Comparison of ENCODE assay signal across 8 cellular contexts in the genomic region with DNA sequence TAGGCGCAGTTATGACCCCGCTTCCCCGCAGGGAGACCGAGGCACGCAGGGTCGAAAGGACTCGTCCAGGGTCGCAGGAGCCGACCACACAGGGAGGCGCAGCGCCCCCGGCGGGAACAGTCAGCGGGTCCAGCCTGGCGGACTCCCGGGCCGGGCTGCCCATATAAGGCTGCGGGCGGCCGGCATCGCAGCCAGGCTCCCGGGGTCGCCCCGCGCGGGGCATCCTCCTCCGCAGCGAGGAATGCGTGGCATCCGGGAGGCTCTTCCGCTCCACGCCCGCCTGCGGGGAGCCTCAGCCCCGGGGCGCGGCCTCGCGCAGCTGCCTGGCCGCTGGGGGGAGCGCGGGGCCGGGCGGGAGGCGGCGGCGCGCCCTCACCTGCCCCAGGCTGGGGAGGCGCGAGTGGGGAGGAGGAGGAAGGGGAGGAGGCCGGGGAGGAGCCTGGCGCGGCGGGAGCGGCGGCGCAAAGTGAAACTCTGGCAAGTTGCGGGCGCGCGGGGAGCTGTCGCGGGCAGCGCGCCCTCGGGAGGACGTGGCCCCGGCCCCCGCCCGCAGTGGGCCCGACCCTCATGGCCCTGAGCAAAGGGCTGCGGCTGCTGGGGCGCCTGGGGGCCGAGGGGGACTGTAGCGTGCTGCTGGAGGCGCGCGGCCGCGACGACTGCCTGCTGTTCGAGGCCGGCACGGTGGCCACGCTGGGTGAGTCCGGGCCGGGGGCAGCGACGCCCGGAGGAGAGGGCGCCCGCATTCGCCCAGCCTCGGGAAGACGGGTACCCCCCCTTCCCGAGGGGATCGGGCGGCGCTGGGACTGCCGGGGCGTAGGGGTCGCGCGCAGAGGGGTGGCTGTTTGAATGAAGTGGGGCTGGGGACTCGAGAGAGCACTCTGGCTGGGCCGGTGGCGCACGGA. TPM values are rescaled to one million over a fixed set of nuclear protein-coding genes. Genes with fewer than 3 reads are reported as not detected.
A peak's percentile ranks its signal among the peaks of the same experiment; 100 is the strongest.
DNase-seq lines count a peak whose midpoint lies in the region; ATAC-seq, FAIRE-seq and TF ChIP-seq lines count a peak whose summit lies in the region.

A gene with protein sequence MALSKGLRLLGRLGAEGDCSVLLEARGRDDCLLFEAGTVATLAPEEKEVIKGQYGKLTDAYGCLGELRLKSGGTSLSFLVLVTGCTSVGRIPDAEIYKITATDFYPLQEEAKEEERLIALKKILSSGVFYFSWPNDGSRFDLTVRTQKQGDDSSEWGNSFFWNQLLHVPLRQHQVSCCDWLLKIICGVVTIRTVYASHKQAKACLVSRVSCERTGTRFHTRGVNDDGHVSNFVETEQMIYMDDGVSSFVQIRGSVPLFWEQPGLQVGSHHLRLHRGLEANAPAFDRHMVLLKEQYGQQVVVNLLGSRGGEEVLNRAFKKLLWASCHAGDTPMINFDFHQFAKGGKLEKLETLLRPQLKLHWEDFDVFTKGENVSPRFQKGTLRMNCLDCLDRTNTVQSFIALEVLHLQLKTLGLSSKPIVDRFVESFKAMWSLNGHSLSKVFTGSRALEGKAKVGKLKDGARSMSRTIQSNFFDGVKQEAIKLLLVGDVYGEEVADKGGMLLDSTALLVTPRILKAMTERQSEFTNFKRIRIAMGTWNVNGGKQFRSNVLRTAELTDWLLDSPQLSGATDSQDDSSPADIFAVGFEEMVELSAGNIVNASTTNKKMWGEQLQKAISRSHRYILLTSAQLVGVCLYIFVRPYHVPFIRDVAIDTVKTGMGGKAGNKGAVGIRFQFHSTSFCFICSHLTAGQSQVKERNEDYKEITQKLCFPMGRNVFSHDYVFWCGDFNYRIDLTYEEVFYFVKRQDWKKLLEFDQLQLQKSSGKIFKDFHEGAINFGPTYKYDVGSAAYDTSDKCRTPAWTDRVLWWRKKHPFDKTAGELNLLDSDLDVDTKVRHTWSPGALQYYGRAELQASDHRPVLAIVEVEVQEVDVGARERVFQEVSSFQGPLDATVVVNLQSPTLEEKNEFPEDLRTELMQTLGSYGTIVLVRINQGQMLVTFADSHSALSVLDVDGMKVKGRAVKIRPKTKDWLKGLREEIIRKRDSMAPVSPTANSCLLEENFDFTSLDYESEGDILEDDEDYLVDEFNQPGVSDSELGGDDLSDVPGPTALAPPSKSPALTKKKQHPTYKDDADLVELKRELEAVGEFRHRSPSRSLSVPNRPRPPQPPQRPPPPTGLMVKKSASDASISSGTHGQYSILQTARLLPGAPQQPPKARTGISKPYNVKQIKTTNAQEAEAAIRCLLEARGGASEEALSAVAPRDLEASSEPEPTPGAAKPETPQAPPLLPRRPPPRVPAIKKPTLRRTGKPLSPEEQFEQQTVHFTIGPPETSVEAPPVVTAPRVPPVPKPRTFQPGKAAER (N-terminal part only) (plus strand): TSS at position 469 of the 902 bp plus-strand sequence. CDS start 99 bp downstream, at position 568.

- H3K4me1 Mint-ChIP-seq in activated CD4-positive, alpha-beta memory T cell treated with anti-CD3 and anti-CD28 coated beads for 36 hours (ENCODE audit: low read depth): peaks cover 36% of the 10 kb centered on the region

- H3K4me1 ChIP-seq in A549 (peaks cover 40% of the 10 kb centered on the region), ectodermal cell (ENCODE audit: control insufficient read depth, insufficient read depth, low read length) (peaks cover 13% of the 10 kb centered on the region)

- H3K4me3 ChIP-seq in A549 (peak within 1 kb of the TSS; percentile 89), ectodermal cell (ENCODE audit: insufficient read depth, low read depth, low read length) (peak within 1 kb of the TSS; percentile 62)

- peak; percentile 67 to 71 for DNase-seq in A549 (ENCODE audit: low read depth in 1 of 2, low spot score in 1 of 2)
- DNase-seq in NCI-H510A (lab: John Stamatoyannopoulos, UW): peak; percentile 62
- peak; percentile 89 for DNase-seq in activated CD4-positive, alpha-beta memory T cell treated with anti-CD3 and anti-CD28 coated beads for 36 hours
- peak; percentile 66 for DNase-seq in medulla oblongata (ENCODE audit: extremely low spot score)
- peak; percentile 45 for DNase-seq in stimulated activated CD8-positive, alpha-beta memory T cell treated with anti-CD3 and anti-CD28 coated beads, Interleukin-12 subunit alpha, Interleukin-12 subunit beta, amount 100 ng/mL, for 24 hours (ENCODE audit: extremely low read depth)

- H3K27ac ChIP-seq in A549: peak within 1 kb of the TSS; percentile 89 to 97
- H3K27ac ChIP-seq in ectodermal cell (ENCODE audit: insufficient read depth, low read depth, low read length, poor library complexity, severe bottlenecking): no peak within 1 kb of the TSS

- FAIRE-seq in A549 (lab: Jason Lieb, UNC): no peak

- POLR2A ChIA-PET in A549 (lab: Yijun Ruan, JAX): interaction anchor here (0.8 kb wide), 1 partner anchor 797 kb away, joined by 3 read pairs; no protein-coding TSS in a partner anchor
- POLR2A ChIA-PET in activated CD4-positive, alpha-beta memory T cell treated with anti-CD3 and anti-CD28 coated beads for 36 hours (lab: Charles Lee): interaction anchor here (0.6 to 2.9 kb wide), 4 partner anchors 19 to 180 kb away, joined by 3 to 14 read pairs (median 3); no protein-coding TSS in a partner anchor

- 6% methylated on average over 18 of the region's 108 CpGs for WGBS in A549 (ENCODE audit: missing lambda C conversion rate)
- 1% methylated on average over 108 of the region's 108 CpGs for whole genome bisulfite sequencing in ectodermal cell, 2 experiments

- H3K27me3 Mint-ChIP-seq in activated CD4-positive, alpha-beta memory T cell treated with anti-CD3 and anti-CD28 coated beads for 36 hours: no peaks in the 10 kb centered on the region

- CTCF ChIA-PET in A549 (lab: Yijun Ruan, JAX): interaction anchor here (0.6 to 4.6 kb wide), 15 partner anchors 12 to 98 kb away, joined by 3 to 26 read pairs (median 6); no protein-coding TSS in a partner anchor
- CTCF ChIA-PET in activated CD4-positive, alpha-beta memory T cell treated with anti-CD3 and anti-CD28 coated beads for 36 hours (lab: Charles Lee): interaction anchor here (0.7 to 6.5 kb wide), 7 partner anchors 9 to 225 kb away, joined by 3 to 62 read pairs (median 5); no protein-coding TSS in a partner anchor

- TF ChIP-seq CTCF in A549 (IDR thresholded peaks at IDR 0.05): peak; percentile 61

- no peaks in the 10 kb centered on the region for H3K36me3 Mint-ChIP-seq in activated CD4-positive, alpha-beta memory T cell treated with anti-CD3 and anti-CD28 coated beads for 36 hours

- TF ChIP-seq POLR2A in A549 (IDR thresholded peaks at IDR 0.05; ENCODE audit: low read length): no peak; the same call in 1 of the 2 replicates

- peak; percentile 77 to 78 for ATAC-seq in A549
- ATAC-seq in GM18517 (IDR thresholded peaks at IDR 0.05; ENCODE audit: unreplicated experiment): peak; percentile 75
- ATAC-seq in HG03064 (IDR thresholded peaks at IDR 0.05; ENCODE audit: low read depth, unreplicated experiment): peak; percentile 74

- H3K9me3 Mint-ChIP-seq in activated CD4-positive, alpha-beta memory T cell treated with anti-CD3 and anti-CD28 coated beads for 36 hours: no peaks in the 10 kb centered on the region

- intact Hi-C loops in activated CD4-positive, alpha-beta memory T cell treated with anti-CD3 and anti-CD28 coated beads for 36 hours (cut with micrococcal nuclease): loop anchor here (1.0 to 5.0 kb wide), 8 partner anchors 19 to 219 kb away; a partner anchor contains a TSS

- H3K4me2 ChIP-seq in A549: peak within 1 kb of the TSS; percentile 96

- TF ChIP-seq RAD21 in A549 (conservative IDR thresholded peaks at IDR 0.05 in 1 of 2, IDR thresholded peaks at IDR 0.05 in 1 of 2): peak; percentile 12 to 61; a peak in 3 of 5 replicates

- peaks cover 22% of the 10 kb centered on the region for H3K27me3 ChIP-seq in ectodermal cell (ENCODE audit: control insufficient read depth, insufficient read depth, low read length, poor library complexity, severe bottlenecking)

- H3K9me3 ChIP-seq in A549 (no peaks in the 10 kb centered on the region), ectodermal cell (ENCODE audit: control insufficient read depth, low read length) (no peaks in the 10 kb centered on the region)

- peak within 1 kb of the TSS; percentile 74 for H3K27ac Mint-ChIP-seq in activated CD4-positive, alpha-beta memory T cell treated with anti-CD3 and anti-CD28 coated beads for 36 hours

- peak within 1 kb of the TSS; percentile 89 for H3K4me3 Mint-ChIP-seq in activated CD4-positive, alpha-beta memory T cell treated with anti-CD3 and anti-CD28 coated beads for 36 hours

- H3K36me3 ChIP-seq in ectodermal cell (ENCODE audit: control insufficient read depth, insufficient read depth, low read length): no peaks in the 10 kb centered on the region

- TF ChIP-seq EP300 in A549 (IDR thresholded peaks at IDR 0.05): no peak

TF ChIP-seq in A549, 52 proteins besides CTCF, POLR2A, EP300 and RAD21 (continues in another document):
- TF ChIP-seq EHMT2 (IDR thresholded peaks at IDR 0.05; ENCODE audit: low read depth): no peak
- TF ChIP-seq, protein P1, sequence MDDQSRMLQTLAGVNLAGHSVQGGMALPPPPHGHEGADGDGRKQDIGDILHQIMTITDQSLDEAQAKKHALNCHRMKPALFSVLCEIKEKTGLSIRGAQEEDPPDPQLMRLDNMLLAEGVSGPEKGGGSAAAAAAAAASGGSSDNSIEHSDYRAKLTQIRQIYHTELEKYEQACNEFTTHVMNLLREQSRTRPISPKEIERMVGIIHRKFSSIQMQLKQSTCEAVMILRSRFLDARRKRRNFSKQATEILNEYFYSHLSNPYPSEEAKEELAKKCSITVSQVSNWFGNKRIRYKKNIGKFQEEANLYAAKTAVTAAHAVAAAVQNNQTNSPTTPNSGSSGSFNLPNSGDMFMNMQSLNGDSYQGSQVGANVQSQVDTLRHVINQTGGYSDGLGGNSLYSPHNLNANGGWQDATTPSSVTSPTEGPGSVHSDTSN (IDR thresholded peaks at IDR 0.05): no peak
- no peak for TF ChIP-seq HEYL (CRISPR knock-in tag; IDR thresholded peaks at IDR 0.05)
- no peak for TF ChIP-seq ZNF302 (CRISPR knock-in tag; IDR thresholded peaks at IDR 0.05)
- no peak for TF ChIP-seq CBX2 (IDR thresholded peaks at IDR 0.05; ENCODE audit: borderline replicate concordance, low read depth)
- no peak for TF ChIP-seq CEBPB (IDR thresholded peaks at IDR 0.05)
- TF ChIP-seq SREBF2 (IDR thresholded peaks at IDR 0.05): no peak
- peak; percentile 64 to 70; a peak in 3 of 5 replicates for TF ChIP-seq JUN (IDR thresholded peaks at IDR 0.05)

RNA-seq across cellular contexts. Expression of the gene that starts here (rescaled TPM):
- polyA plus RNA-seq in A549 (2011; rRNA removed) (22.3 and 24.7 TPM in 2 replicates), A549 (2017; fragmentation: RNase III; extraction: RNeasy Plus Mini Kit Qiagen cat#74134 plus additional on column Dnase treatment) (26.5 to 28.5 TPM (median 26.7 TPM) in 3 replicates)
- 28.9 and 30.2 TPM in 2 replicates for polyA plus RNA-seq in A549 (2012; cell fraction: cytosol; rRNA removed)
- polyA plus RNA-seq in A549 (2012; cell fraction: nucleus; rRNA removed): 21.6 and 25.1 TPM in 2 replicates
- polyA minus RNA-seq in A549 (2011; rRNA and poly(A)+ RNA removed): 31.0 and 31.9 TPM in 2 replicates
- 10 to 100 TPM; 32.2 to 32.3 TPM for total RNA-seq in activated CD4-positive, alpha-beta memory T cell treated with anti-CD3 and anti-CD28 coated beads for 36 hours
- polyA plus RNA-seq in ectodermal cell (2013, experiment 1 of 4): 3.5 TPM
- polyA plus RNA-seq in ectodermal cell (2013, experiment 2 of 4): 4.6 TPM
- polyA plus RNA-seq in ectodermal cell (2013, experiment 3 of 4): 3.0 TPM
- 2.8 TPM for polyA plus RNA-seq in ectodermal cell (2013, experiment 4 of 4)
